ENCODE assay signal across 8 cellular contexts in the genomic region with DNA sequence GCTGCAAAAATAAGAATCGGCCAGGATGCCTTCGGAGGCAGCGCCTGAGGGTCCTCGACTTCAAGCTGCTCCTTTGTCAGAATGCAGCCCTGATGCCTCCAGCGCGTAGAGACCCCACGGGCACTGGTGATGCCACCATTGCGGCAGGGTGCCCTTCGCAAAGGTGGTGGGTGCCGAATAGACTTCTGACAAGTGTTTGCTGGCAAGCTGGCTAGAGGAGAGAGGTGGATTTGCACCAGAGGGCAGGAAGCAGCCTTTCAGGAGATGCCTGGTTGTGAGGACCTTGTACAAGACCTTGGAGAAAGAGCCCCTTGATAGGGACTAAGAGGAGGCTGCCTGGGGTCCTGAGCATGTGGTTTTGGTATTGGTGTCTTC.
DNase-seq lines count a peak whose midpoint lies in the region; ATAC-seq and TF ChIP-seq lines count a peak whose summit lies in the region.

No MANE protein-coding gene starts in this region.

- no peak for TF ChIP-seq POLR2A in gastrocnemius medialis (IDR thresholded peaks at IDR 0.05)

- no peaks in the 10 kb centered on the region for H3K9me3 Mint-ChIP-seq in IgD-negative memory B cell

- H3K9ac ChIP-seq in endocrine pancreas (ENCODE audit: control insufficient read depth, insufficient read depth, low read length): peak overlapping the region; percentile 9

- no peaks in the 10 kb centered on the region for H3K36me3 ChIP-seq in endocrine pancreas (ENCODE audit: control insufficient read depth, insufficient read depth, low read length)
- H3K36me3 ChIP-seq in gastrocnemius medialis: no peaks in the 10 kb centered on the region

- H3K4me3 ChIP-seq in endocrine pancreas (ENCODE audit: control insufficient read depth, insufficient read depth, low read length): no peak overlapping the region
- peak overlapping the region in 3 of 4 donors; percentile 26 to 59 (median 47) for H3K4me3 ChIP-seq in gastrocnemius medialis

- H3K27ac Mint-ChIP-seq in IgD-negative memory B cell: peak overlapping the region; percentile 95 to 97 (median 96)

- in situ Hi-C loops in gastrocnemius medialis (cut with MboI; ENCODE audit: low sequenced_read_pairs in 4 of 4): no loop called here

- H3K4me1 ChIP-seq in endocrine pancreas (ENCODE audit: control insufficient read depth, insufficient read depth, low read length) (peaks cover 8% of the 10 kb centered on the region), gastrocnemius medialis (peaks cover 65 to 72% of the 10 kb centered on the region in 2 donors)

- H3K36me3 Mint-ChIP-seq in IgD-negative memory B cell: no peaks in the 10 kb centered on the region

- no peaks in the 10 kb centered on the region for H3K9me3 ChIP-seq in endocrine pancreas (ENCODE audit: control insufficient read depth, low read length)
- no peaks in the 10 kb centered on the region for H3K9me3 ChIP-seq in gastrocnemius medialis

- peaks cover 41 to 61% (median 46%) of the 10 kb centered on the region in 3 donors for H3K4me1 Mint-ChIP-seq in IgD-negative memory B cell

- TF ChIP-seq CTCF in gastrocnemius medialis (IDR thresholded peaks at IDR 0.05 in 4 of 5, conservative IDR thresholded peaks at IDR 0.05 in 1 of 5): no peak

- peak overlapping the region; percentile 84 to 95 (median 92) for H3K4me3 Mint-ChIP-seq in IgD-negative memory B cell

- H3K27ac ChIP-seq in gastrocnemius medialis: peak overlapping the region in 3 of 4 donors; percentile 65 to 79 (median 69)

- DNase-seq in gastrocnemius medialis: no peak
- no peak for DNase-seq in SKM-1 (lab: John Stamatoyannopoulos, UW; ENCODE audit: unreplicated experiment)
- DNase-seq in NCI-H146 treated with DMSO at 0.1 percent for 48 hours (lab: John Stamatoyannopoulos, UW; ENCODE audit: unreplicated experiment): no peak
- no peak for DNase-seq in stimulated activated naive CD4-positive, alpha-beta T cell treated with Interleukin-2 at 50 U/mL for 16 hours (lab: John Stamatoyannopoulos, UW)
- DNase-seq in LoVo (ENCODE audit: low spot score): no peak

- intact Hi-C loops in gastrocnemius medialis (cut with DNase I; ENCODE audit: low total_unique reads): no loop called here

- H3K27me3 Mint-ChIP-seq in IgD-negative memory B cell: peaks cover 3% of the 10 kb centered on the region

- H3K27me3 ChIP-seq in endocrine pancreas (ENCODE audit: control insufficient read depth, insufficient read depth, low read length): no peaks in the 10 kb centered on the region
- H3K27me3 ChIP-seq in gastrocnemius medialis: no peaks in the 10 kb centered on the region

- ATAC-seq in GM19043 (IDR thresholded peaks at IDR 0.05; ENCODE audit: low read depth, unreplicated experiment) (peak; percentile 0), gastrocnemius medialis (no peak)
